8 cellular contexts compared by ENCODE assay signal in the genomic region with DNA sequence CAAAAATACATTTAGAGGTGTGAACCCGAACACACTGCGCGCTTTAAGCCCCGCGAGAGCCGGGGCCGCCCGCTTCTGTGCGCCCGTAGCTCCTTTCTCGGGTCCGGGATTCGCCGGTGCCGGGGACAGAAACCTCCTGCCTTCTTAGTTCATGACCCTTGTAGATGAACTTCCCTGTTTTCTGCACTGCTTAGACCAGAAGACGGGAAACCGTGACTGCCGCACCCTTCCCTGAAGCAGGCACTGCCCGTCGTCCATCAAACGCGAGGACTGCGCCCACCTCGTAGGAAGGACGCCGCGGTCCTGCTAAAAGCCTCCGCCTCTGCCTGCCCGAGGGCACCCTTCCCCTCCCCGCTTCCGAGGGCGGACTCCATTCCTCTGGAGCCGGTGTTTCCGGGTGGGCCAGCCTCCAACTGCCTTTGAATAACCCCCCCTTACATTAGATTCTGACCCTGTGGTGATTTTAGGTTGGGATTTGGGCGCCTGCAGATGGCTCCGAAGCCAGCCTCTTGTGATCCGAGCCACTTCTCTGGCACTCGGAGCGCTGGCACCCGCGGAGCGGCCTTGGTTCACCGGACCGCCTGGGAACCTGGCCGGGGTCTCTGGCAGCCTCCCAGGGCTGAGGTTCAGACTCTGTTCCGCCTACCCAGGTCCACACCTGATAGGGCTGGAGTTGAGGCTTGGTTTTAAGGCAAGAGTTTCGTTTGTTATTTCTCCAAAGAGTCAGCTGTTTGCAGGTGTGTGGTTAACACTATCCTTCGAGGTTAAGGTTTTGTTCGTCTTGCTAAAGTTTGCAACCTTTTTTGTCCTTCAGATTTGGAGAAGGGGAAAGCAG. TPM values are rescaled to one million over a fixed set of nuclear protein-coding genes. Genes with fewer than 3 reads are reported as not detected.
DNase-seq lines count a peak whose midpoint lies in the region; ATAC-seq, FAIRE-seq and TF ChIP-seq lines count a peak whose summit lies in the region.

No MANE protein-coding gene starts in this region.

- no peaks in the 10 kb centered on the region for H3K36me3 ChIP-seq in CD4-positive, alpha-beta memory T cell (ENCODE audit: insufficient read depth, low read length)
- H3K36me3 ChIP-seq in GM23338 (ENCODE audit: insufficient read depth) (no peaks in the 10 kb centered on the region), SJSA1 (peaks cover 23% of the 10 kb centered on the region), left lung (no peaks in the 10 kb centered on the region)

- H3K79me2 ChIP-seq in GM23338 (replicated peaks; ENCODE audit: insufficient read depth), result peaks cover 33% of the 10 kb centered on the region

- H3K9me3 ChIP-seq in CD4-positive, alpha-beta memory T cell (ENCODE audit: control insufficient read depth in 1 of 2, low read length in 2 of 2), result no peaks in the 10 kb centered on the region
- H3K9me3 ChIP-seq in SJSA1 (replicated peaks), result no peaks in the 10 kb centered on the region
- H3K9me3 ChIP-seq in left lung, result no peaks in the 10 kb centered on the region

- H3K4me2 ChIP-seq in GM23338, result peak overlapping the region; percentile 96

- H2AFZ ChIP-seq in GM23338, result peak overlapping the region; percentile 96

- no peaks in the 10 kb centered on the region for H3K27me3 Mint-ChIP-seq in CD4-positive, alpha-beta memory T cell
- peaks cover 28% of the 10 kb centered on the region for H3K27me3 Mint-ChIP-seq in GM23338 (ENCODE audit: insufficient read depth, low read depth, poor library complexity)

- TF ChIP-seq CTCF in GM23338 (conservative IDR thresholded peaks at IDR 0.05; ENCODE audit: low read depth in 2 of 2), result no peak
- TF ChIP-seq CTCF in left lung (IDR thresholded peaks at IDR 0.05), result no peak

- peaks cover 33% of the 10 kb centered on the region for H4K20me1 ChIP-seq in GM23338 (replicated peaks; ENCODE audit: insufficient read depth)

- H3K4me3 ChIP-seq in CD4-positive, alpha-beta memory T cell (ENCODE audit: low read length in 2 of 2), result peak overlapping the region; percentile 37 to 67
- peak overlapping the region; percentile 92 for H3K4me3 ChIP-seq in GM23338
- peak overlapping the region; percentile 81 for H3K4me3 ChIP-seq in SJSA1
- peak overlapping the region; percentile 78 to 84 for H3K4me3 ChIP-seq in left lung

- no peaks in the 10 kb centered on the region for H3K9me2 ChIP-seq in GM23338 (ENCODE audit: insufficient read depth)

- CTCF ChIA-PET in CD4-positive, alpha-beta memory T cell (lab: Charles Lee; ENCODE audit: partially characterized antibody), result interaction anchor here (0.8 to 8.5 kb wide), 11 partner anchors 18 to 364 kb away, joined by 3 to 82 read pairs (median 4); a partner anchor contains a TSS

- peaks cover 44% of the 10 kb centered on the region for H3K4me1 ChIP-seq in CD4-positive, alpha-beta memory T cell (ENCODE audit: insufficient read depth, low read length)
- H3K4me1 ChIP-seq in GM23338 (ENCODE audit: insufficient read depth) (peaks cover 24% of the 10 kb centered on the region), SJSA1 (replicated peaks) (peaks cover 63% of the 10 kb centered on the region), left lung (peaks cover 31 to 80% of the 10 kb centered on the region in 2 donors)

- H3K4me1 Mint-ChIP-seq in CD4-positive, alpha-beta memory T cell, result peaks cover 29 to 50% (median 41%) of the 10 kb centered on the region in 4 donors
- H3K4me1 Mint-ChIP-seq in GM23338, result peaks cover 26% of the 10 kb centered on the region

- peak overlapping the region; percentile 89 to 97 (median 92) for H3K4me3 Mint-ChIP-seq in CD4-positive, alpha-beta memory T cell
- H3K4me3 Mint-ChIP-seq in GM23338, result peak overlapping the region; percentile 82

- TF ChIP-seq POLR2A in GM12892 (IDR thresholded peaks at IDR 0.05; ENCODE audit: low read depth, low read length), result no peak

- peaks cover 0 to 16% of the 10 kb centered on the region in 2 donors for H3K36me3 Mint-ChIP-seq in CD4-positive, alpha-beta memory T cell
- peaks cover 4% of the 10 kb centered on the region; the same call in 1 of the 3 replicates for H3K36me3 Mint-ChIP-seq in GM23338 (ENCODE audit: low read depth)

- H3K9me3 Mint-ChIP-seq in CD4-positive, alpha-beta memory T cell, result peaks cover 0 to 2% (median 0%) of the 10 kb centered on the region in 8 donors
- H3K9me3 Mint-ChIP-seq in GM23338, result no peaks in the 10 kb centered on the region

- no peaks in the 10 kb centered on the region for H3K27me3 ChIP-seq in CD4-positive, alpha-beta memory T cell (ENCODE audit: insufficient read depth, low read length)
- H3K27me3 ChIP-seq in GM23338 (ENCODE audit: insufficient read depth) (peaks cover 27% of the 10 kb centered on the region), SJSA1 (replicated peaks) (no peaks in the 10 kb centered on the region), left lung (no peaks in the 10 kb centered on the region)

- peak; percentile 35 for ATAC-seq in GM23338
- peak; percentile 14 for ATAC-seq in left lung

- no peak for FAIRE-seq in GM12892 (lab: Jason Lieb, UNC)

- intact Hi-C loops in CD4-positive, alpha-beta memory T cell (cut with micrococcal nuclease), result loop anchor here (1.0 to 5.0 kb wide), 6 partner anchors 18 to 73 kb away; a partner anchor contains a TSS
- intact Hi-C loops in left lung (cut with DNase I), result no loop called here

- POLR2A ChIA-PET in CD4-positive, alpha-beta memory T cell (lab: Charles Lee; ENCODE audit: partially characterized antibody), result interaction anchor here (0.6 to 6.2 kb wide), 24 partner anchors 8 to 536 kb away, joined by 3 to 173 read pairs (median 7); a partner anchor contains a TSS

- H3F3A ChIP-seq in GM23338 (replicated peaks; ENCODE audit: low read depth), result peaks cover 4% of the 10 kb centered on the region; the same call in 1 of the 2 replicates

- H3K27ac Mint-ChIP-seq in CD4-positive, alpha-beta memory T cell, result peak overlapping the region; percentile 89 to 98 (median 95)
- H3K27ac Mint-ChIP-seq in GM23338, result no peak overlapping the region

- H3K27ac ChIP-seq in CD4-positive, alpha-beta memory T cell (ENCODE audit: low read depth, low read length), result peak overlapping the region; percentile 76
- H3K27ac ChIP-seq in GM23338 (ENCODE audit: low read depth), result no peak overlapping the region
- H3K27ac ChIP-seq in SJSA1, result peak overlapping the region; percentile 79
- H3K27ac ChIP-seq in cingulate gyrus (ENCODE audit: low read depth, low read length), result peak overlapping the region; percentile 84
- H3K27ac ChIP-seq in left lung, result peak overlapping the region; percentile 93 to 98

- DNase-seq in CD4-positive, alpha-beta memory T cell, result peak; percentile 58 to 74 (median 61)
- DNase-seq in GM23338 (ENCODE audit: low spot score) (peak; percentile 63), SJSA1 (ENCODE audit: low read depth in 1 of 2, low spot score in 2 of 2) (peak; percentile 70 to 75), left lung (peak; percentile 77 to 90), middle frontal gyrus (ENCODE audit: extremely low spot score, low spot score) (no peak), GM12892 (ENCODE audit: insufficient read length) (no peak)
- peak in 4 of 6 experiments; percentile 40 to 54 (median 46) for DNase-seq in stimulated activated naive CD4-positive, alpha-beta T cell (lab: John Stamatoyannopoulos, UW)

TF ChIP-seq in GM23338, 12 proteins besides CTCF, POLR2A, EP300 and RAD21 (continues in another document):
- TF ChIP-seq ZNF114 (CRISPR knock-in tag; IDR thresholded peaks at IDR 0.05) (no peak), NANOG (IDR thresholded peaks at IDR 0.05; ENCODE audit: borderline replicate concordance) (no peak)
- TF ChIP-seq, protein P1, sequence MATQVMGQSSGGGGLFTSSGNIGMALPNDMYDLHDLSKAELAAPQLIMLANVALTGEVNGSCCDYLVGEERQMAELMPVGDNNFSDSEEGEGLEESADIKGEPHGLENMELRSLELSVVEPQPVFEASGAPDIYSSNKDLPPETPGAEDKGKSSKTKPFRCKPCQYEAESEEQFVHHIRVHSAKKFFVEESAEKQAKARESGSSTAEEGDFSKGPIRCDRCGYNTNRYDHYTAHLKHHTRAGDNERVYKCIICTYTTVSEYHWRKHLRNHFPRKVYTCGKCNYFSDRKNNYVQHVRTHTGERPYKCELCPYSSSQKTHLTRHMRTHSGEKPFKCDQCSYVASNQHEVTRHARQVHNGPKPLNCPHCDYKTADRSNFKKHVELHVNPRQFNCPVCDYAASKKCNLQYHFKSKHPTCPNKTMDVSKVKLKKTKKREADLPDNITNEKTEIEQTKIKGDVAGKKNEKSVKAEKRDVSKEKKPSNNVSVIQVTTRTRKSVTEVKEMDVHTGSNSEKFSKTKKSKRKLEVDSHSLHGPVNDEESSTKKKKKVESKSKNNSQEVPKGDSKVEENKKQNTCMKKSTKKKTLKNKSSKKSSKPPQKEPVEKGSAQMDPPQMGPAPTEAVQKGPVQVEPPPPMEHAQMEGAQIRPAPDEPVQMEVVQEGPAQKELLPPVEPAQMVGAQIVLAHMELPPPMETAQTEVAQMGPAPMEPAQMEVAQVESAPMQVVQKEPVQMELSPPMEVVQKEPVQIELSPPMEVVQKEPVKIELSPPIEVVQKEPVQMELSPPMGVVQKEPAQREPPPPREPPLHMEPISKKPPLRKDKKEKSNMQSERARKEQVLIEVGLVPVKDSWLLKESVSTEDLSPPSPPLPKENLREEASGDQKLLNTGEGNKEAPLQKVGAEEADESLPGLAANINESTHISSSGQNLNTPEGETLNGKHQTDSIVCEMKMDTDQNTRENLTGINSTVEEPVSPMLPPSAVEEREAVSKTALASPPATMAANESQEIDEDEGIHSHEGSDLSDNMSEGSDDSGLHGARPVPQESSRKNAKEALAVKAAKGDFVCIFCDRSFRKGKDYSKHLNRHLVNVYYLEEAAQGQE (IDR thresholded peaks at IDR 0.05; ENCODE audit: unreplicated experiment), result no peak

RNA-seq across cellular contexts. Expression of a gene that starts 1.2 kb away (rescaled TPM):
- 100 to 1,000 TPM in 1 of 2 experiments, 10 to 100 TPM in 1; 98.7 to 110 TPM for total RNA-seq in CD4-positive, alpha-beta memory T cell
- polyA plus RNA-seq in CD4-positive, alpha-beta memory T cell, result 10 to 100 TPM; 84.8 to 92.4 TPM
- total RNA-seq in GM23338 (2014; rRNA removed; shearing (Covaris generic)), result 168 and 172 TPM in 2 replicates
- polyA plus RNA-seq in GM23338 (2016; fragmentation: Nextera tagmentation; extraction: Ambion mirVana), result 96.0 and 99.9 TPM in 2 replicates
- 403 and 590 TPM in 2 replicates for total RNA-seq in SJSA1 (2014; rRNA removed; shearing (Covaris generic))
- 100 to 1,000 TPM; 247 to 263 TPM for total RNA-seq in left lung
- 28.2 TPM for polyA plus RNA-seq in GM12892 (2012; ENCODE audit: missing spikeins)

RNA-seq across cellular contexts. Expression of a gene that starts 46.0 kb away (rescaled TPM):
- 100 to 1,000 TPM; 278 to 291 TPM for total RNA-seq in CD4-positive, alpha-beta memory T cell
- 100 to 1,000 TPM; 538 to 575 TPM for polyA plus RNA-seq in CD4-positive, alpha-beta memory T cell
- 0.63 TPM in 1 of 2 replicates, not detected in the other for total RNA-seq in GM23338 (2014; rRNA removed; shearing (Covaris generic))
- 0.40 and 0.44 TPM in 2 replicates for polyA plus RNA-seq in GM23338 (2016; fragmentation: Nextera tagmentation; extraction: Ambion mirVana)
- 116 and 120 TPM in 2 replicates for total RNA-seq in SJSA1 (2014; rRNA removed; shearing (Covaris generic))
- 100 to 1,000 TPM; 185 to 404 TPM for total RNA-seq in left lung
- polyA plus RNA-seq in GM12892 (2012; ENCODE audit: missing spikeins), result 41.8 TPM

RNA-seq across cellular contexts. Expression of a gene that starts 56.9 kb away (rescaled TPM):
- 10 to 100 TPM; 36.3 to 37.3 TPM for total RNA-seq in CD4-positive, alpha-beta memory T cell
- 10 to 100 TPM; 74.9 to 99.7 TPM for polyA plus RNA-seq in CD4-positive, alpha-beta memory T cell
- total RNA-seq in GM23338 (2014; rRNA removed; shearing (Covaris generic)), result 91.9 and 103 TPM in 2 replicates
- polyA plus RNA-seq in GM23338 (2016; fragmentation: Nextera tagmentation; extraction: Ambion mirVana), result 90.6 and 90.8 TPM in 2 replicates
- 137 and 173 TPM in 2 replicates for total RNA-seq in SJSA1 (2014; rRNA removed; shearing (Covaris generic))
- total RNA-seq in left lung, result 10 to 100 TPM; 92.4 to 99.3 TPM
- polyA plus RNA-seq in GM12892 (2012; ENCODE audit: missing spikeins), result 84.0 TPM

Comparison
In these comparisons a context has a peak if more than half of its experiments do, and no peak if none do; other contexts are left out.
1. DNase-seq: peak in CD4-positive, alpha-beta memory T cell (5 of 5), GM23338 (single experiment), SJSA1 (2 of 2), left lung (2 of 2) and stimulated activated naive CD4-positive, alpha-beta T cell (4 of 6); none in middle frontal gyrus (single experiment) and GM12892 (single experiment).
2. RNA of a gene that starts 46.0 kb away (total RNA-seq): 185 to 404 TPM in left lung, 278 to 291 TPM in CD4-positive, alpha-beta memory T cell and 116 to 120 TPM in SJSA1; 0.63 TPM in GM23338; every median in the first group is over 10 times any median in the second.
3. Peak in every context shown above with its lines, with median percentiles within 50 percentile points of each other: H3K4me3 ChIP-seq.